Comparison of ENCODE assay signal across 27 cellular contexts in the genomic region with DNA sequence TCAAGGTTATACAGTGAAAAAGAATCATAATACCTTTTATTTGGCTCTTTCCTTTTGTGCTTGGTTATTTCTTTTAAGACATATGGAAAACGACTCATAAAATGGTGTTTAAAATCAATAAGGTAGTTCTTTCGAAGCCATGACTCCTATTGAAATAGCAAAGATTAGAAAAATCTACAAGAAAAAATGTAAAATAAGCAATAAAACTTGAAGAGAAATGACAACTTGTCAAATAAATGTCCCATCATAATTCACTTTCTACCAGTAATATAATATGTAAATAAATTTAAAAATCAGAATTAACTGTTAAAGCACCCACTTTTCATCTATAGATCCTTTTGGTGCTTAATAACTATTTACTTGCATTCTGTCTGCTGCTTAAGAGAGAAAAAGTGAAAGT. TPM values are rescaled to one million over a fixed set of nuclear protein-coding genes. Genes with fewer than 3 reads are reported as not detected.
A peak's percentile ranks its signal among the peaks of the same experiment; 100 is the strongest.
DNase-seq lines count a peak whose midpoint lies in the region; ATAC-seq, FAIRE-seq and TF ChIP-seq lines count a peak whose summit lies in the region.
"Had no signal": no experiment of that assay in that cellular context is flagged by ENCODE, and none has a peak within 500 bp of the region (broad histone marks: within the 10 kb centered on the region; RNA-seq: fewer than 3 reads in every experiment).

No MANE protein-coding gene starts in this region.

- H3K27me3 ChIP-seq in Loucy (ENCODE audit: insufficient read depth, low read length, poor library complexity, severe bottlenecking) (no peaks in the 10 kb centered on the region), left lung (no peaks in the 10 kb centered on the region)
- H3K27me3 ChIP-seq: BE2C, BLaER1 had no signal

- peak overlapping the region; percentile 66 for H3K27ac Mint-ChIP-seq in T-helper 17 cell
- H3K27ac Mint-ChIP-seq: CD14-positive monocyte; CD4-positive, alpha-beta memory T cell had no signal

- in situ Hi-C loops in ACHN (cut with HindIII; ENCODE audit: low pct_ligation_motif_present, low pct_unique_long_range_greater_than_20kb, low sequenced_read_pairs): no loop called here

- peaks cover 30% of the 10 kb centered on the region for H3K4me1 Mint-ChIP-seq in T-helper 17 cell
- H3K4me1 Mint-ChIP-seq: CD14-positive monocyte had no signal

- POLR2A ChIA-PET in HEK293 (lab: Yijun Ruan, JAX): interaction anchor here (0.6 to 1.0 kb wide), 2 partner anchors 12 to 89 kb away, joined by 3 to 5 read pairs; a partner anchor contains a TSS

- H3K9me3 ChIP-seq in HEK293 (ENCODE audit: control insufficient read depth, insufficient read depth, low read depth, low read length): no peaks in the 10 kb centered on the region
- H3K9me3 ChIP-seq in Loucy (ENCODE audit: insufficient read depth, low read depth, low read length): no peaks in the 10 kb centered on the region
- no peaks in the 10 kb centered on the region for H3K9me3 ChIP-seq in T-helper 17 cell (ENCODE audit: control insufficient read depth, low read length, poor library complexity, severe bottlenecking)
- no peaks in the 10 kb centered on the region for H3K9me3 ChIP-seq in left lung
- H3K9me3 ChIP-seq: BE2C, BLaER1 had no signal

- peaks cover 16% of the 10 kb centered on the region for H3K36me3 Mint-ChIP-seq in T-helper 17 cell (ENCODE audit: low read depth)

- intact Hi-C loops in left lung (cut with DNase I): no loop called here

- no peak overlapping the region for H3K27ac ChIP-seq in HEK293 (ENCODE audit: extremely low read depth, low read depth, low read length)
- H3K27ac ChIP-seq in left lung: no peak overlapping the region
- H3K27ac ChIP-seq: 22Rv1, BLaER1 had no signal

- CTCF ChIA-PET in HEK293 (lab: Yijun Ruan, JAX): interaction anchor here (6.0 kb wide), 1 partner anchor 16 kb away, joined by 39 read pairs; no protein-coding TSS in a partner anchor

- H3F3A ChIP-seq in Loucy (ENCODE audit: low read depth): no peaks in the 10 kb centered on the region

- H3K9me2 ChIP-seq in Loucy (replicated peaks; ENCODE audit: low read depth, low read length): no peaks in the 10 kb centered on the region

- FAIRE-seq in A204.1 (lab: Jason Lieb, UNC): peak; percentile 41
- FAIRE-seq: GM12878, GM12892, GM18507 had no signal

- H3K36me3 ChIP-seq in HEK293 (ENCODE audit: control insufficient read depth in 2 of 2, insufficient read depth in 1 of 2, low read length in 2 of 2) (peaks cover 5 to 55% of the 10 kb centered on the region in 2 experiments), Loucy (ENCODE audit: insufficient read depth, low read length) (peaks cover 26% of the 10 kb centered on the region; the same call in 1 of the 2 replicates), left lung (peaks cover 0 to 18% of the 10 kb centered on the region in 2 donors)

- H3K79me2 ChIP-seq in Loucy (ENCODE audit: insufficient read depth, low read length): peaks cover 77% of the 10 kb centered on the region

- H3K4me3 Mint-ChIP-seq in T-helper 17 cell: no peak overlapping the region
- H3K4me3 Mint-ChIP-seq: CD14-positive monocyte; CD4-positive, alpha-beta memory T cell; CD4-positive, CD25-positive, alpha-beta regulatory T cell; CD8-positive, alpha-beta memory T cell had no signal

- DNase-seq in T-helper 17 cell (no peak), ACHN (no peak), left lung (no peak), NCI-H526 treated with DMSO at 0.1 percent for 48 hours (lab: John Stamatoyannopoulos, UW) (no peak)
- DNase-seq: BE2C; C1 segment of cervical spinal cord; CD4-positive, alpha-beta memory T cell; CD4-positive, CD25-positive, alpha-beta regulatory T cell; CD8-positive, alpha-beta memory T cell; COR-L47; DMS 273 treated with DMSO at 0.1 percent for 48 hours; DMS153; DMS53; DMS79; DND-41; EL; GDM1 had no signal

- ATAC-seq in T-helper 17 cell (no peak), GM19324 (IDR thresholded peaks at IDR 0.05; ENCODE audit: low FRiP score, unreplicated experiment) (no peak), left lung (no peak)
- ATAC-seq: GM12878 had no signal

- no peak overlapping the region for H3K4me3 ChIP-seq in HEK293 (ENCODE audit: low read depth, low read length)
- H3K4me3 ChIP-seq in Loucy (ENCODE audit: low read length, poor library complexity, severe bottlenecking): no peak overlapping the region
- H3K4me3 ChIP-seq in left lung: no peak overlapping the region
- H3K4me3 ChIP-seq: BLaER1, GM12878 had no signal

- no peak for TF ChIP-seq CTCF in HEK293 (tag by site-specific recombination; IDR thresholded peaks at IDR 0.05)
- no peak for TF ChIP-seq CTCF in Loucy (conservative IDR thresholded peaks at IDR 0.05; ENCODE audit: low read length)
- no peak for TF ChIP-seq CTCF in left lung (IDR thresholded peaks at IDR 0.05)

- no peak overlapping the region for H3K9ac ChIP-seq in Loucy (ENCODE audit: low read depth, low read length, poor library complexity, severe bottlenecking)
- H3K9ac ChIP-seq: BLaER1 had no signal

- no peak overlapping the region for H2AFZ ChIP-seq in Loucy (ENCODE audit: low read length)

- no peaks in the 10 kb centered on the region for H3K27me3 Mint-ChIP-seq in T-helper 17 cell
- H3K27me3 Mint-ChIP-seq: CD4-positive, alpha-beta memory T cell; CD4-positive, CD25-positive, alpha-beta regulatory T cell; CD8-positive, alpha-beta memory T cell had no signal

- peak overlapping the region; percentile 65 for H3K4me2 ChIP-seq in Loucy (ENCODE audit: low read depth, low read length, poor library complexity, severe bottlenecking)
- H3K4me2 ChIP-seq: BLaER1 had no signal

- H4K20me1 ChIP-seq in Loucy (ENCODE audit: insufficient read depth, low read length, poor library complexity, severe bottlenecking): peaks cover 47% of the 10 kb centered on the region

- no peaks in the 10 kb centered on the region for H3K4me1 ChIP-seq in HEK293 (ENCODE audit: control insufficient read depth, insufficient read depth, low read length)
- peaks cover 22% of the 10 kb centered on the region for H3K4me1 ChIP-seq in Loucy (ENCODE audit: insufficient read depth, low read length, poor library complexity, severe bottlenecking)
- H3K4me1 ChIP-seq in left lung: no peaks in the 10 kb centered on the region
- H3K4me1 ChIP-seq: BE2C had no signal

TF ChIP-seq in HEK293, 187 proteins besides CTCF, POLR2A, EP300 and RAD21:
- TF ChIP-seq PRDM1 (tag by site-specific recombination; IDR thresholded peaks at IDR 0.05) (peak; percentile 18; the same call in 1 of the 2 replicates), ZBTB7A (tag by site-specific recombination; IDR thresholded peaks at IDR 0.05; ENCODE audit: low read depth) (no peak)

RNA-seq across cellular contexts. Expression of a gene that starts 12.5 kb away (rescaled TPM):
- total RNA-seq in T-helper 17 cell (10 to 100 TPM in 1 of 2 donors, 1 to 10 TPM in 1; 9.9 to 10.5 TPM), left lung (10 to 100 TPM; 10.5 to 13.7 TPM)
